ENCODE assay signal across 8 cellular contexts in the genomic region with DNA sequence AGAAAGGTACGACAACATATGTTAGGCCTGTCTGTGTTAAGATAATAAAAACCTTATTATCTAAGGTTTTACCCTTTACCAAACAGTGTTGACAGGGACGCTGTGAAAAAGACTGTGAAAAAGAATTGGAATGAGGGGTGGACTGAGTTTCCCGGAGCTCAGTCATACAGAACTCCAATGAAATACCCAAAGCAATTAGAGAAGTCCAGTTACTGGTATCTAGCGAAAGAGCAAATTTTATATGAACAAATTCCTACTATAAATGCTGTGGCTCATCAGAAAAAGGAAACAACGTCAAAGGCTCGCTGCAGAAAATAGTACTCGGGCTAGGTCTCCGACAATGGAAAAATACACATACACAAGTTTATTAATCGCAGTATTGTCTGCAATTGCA. TPM values are rescaled to one million over a fixed set of nuclear protein-coding genes. Genes with fewer than 3 reads are reported as not detected.
DNase-seq lines count a peak whose midpoint lies in the region; ATAC-seq, FAIRE-seq and TF ChIP-seq lines count a peak whose summit lies in the region.

No MANE protein-coding gene starts in this region.

- H3K4me3 Mint-ChIP-seq in astrocyte (ENCODE audit: unreplicated experiment) (peak overlapping the region; percentile 100), type B pancreatic cell (peak overlapping the region; percentile 98)

- no peak for DNase-seq in D721Med (ENCODE audit: insufficient read length, low spot score)
- DNase-seq in astrocyte (ENCODE audit: low read depth) = no peak
- DNase-seq in HepG2 (ENCODE audit: low spot score) = no peak
- no peak for DNase-seq in type B pancreatic cell (ENCODE audit: extremely low spot score, unreplicated experiment)
- no peak for DNase-seq in NCI-H446 treated with DMSO at 0.1 percent for 48 hours (lab: John Stamatoyannopoulos, UW)

- FAIRE-seq in D721Med (lab: Jason Lieb, UNC) (peak; percentile 38), astrocyte (lab: Jason Lieb, UNC) (no peak), HepG2 (lab: Jason Lieb, UNC) (no peak)

- peaks cover 44% of the 10 kb centered on the region for H3K79me2 ChIP-seq in astrocyte (ENCODE audit: insufficient read depth, low read length)
- H3K79me2 ChIP-seq in HepG2 (ENCODE audit: insufficient read depth, low read length) = peaks cover 34% of the 10 kb centered on the region

- no peaks in the 10 kb centered on the region for H3K36me3 ChIP-seq in astrocyte (ENCODE audit: insufficient read depth, low read length)
- peaks cover 0 to 3% of the 10 kb centered on the region in 2 experiments; a peak in 1 of 5 replicates for H3K36me3 ChIP-seq in HepG2 (replicated peaks in 1 of 2; ENCODE audit: control insufficient read depth in 1 of 2, insufficient read depth in 2 of 2, low read length in 2 of 2)

- peak overlapping the region; percentile 99 for H3K27ac ChIP-seq in astrocyte (ENCODE audit: low read depth, low read length)
- peak overlapping the region; percentile 94 for H3K27ac ChIP-seq in HepG2 (ENCODE audit: extremely low read length, insufficient read depth, low read length)

- intact Hi-C loops in HepG2 (cut with micrococcal nuclease; ENCODE audit: unreplicated experiment) = loop anchor here (1.0 to 5.0 kb wide), 4 partner anchors 19 to 195 kb away; a partner anchor contains a TSS

- peak overlapping the region; percentile 99 for H3K4me3 ChIP-seq in astrocyte (ENCODE audit: insufficient read depth, low read depth, low read length)
- H3K4me3 ChIP-seq in HepG2 (replicated peaks in 1 of 3; ENCODE audit: insufficient read depth in 1 of 3, low read depth in 2 of 3, low read length in 3 of 3) = peak overlapping the region; percentile 85 to 95 (median 85)

- TSS peak; percentile 84 for BruUV-seq in HepG2 (replicated peaks; lab: Mats Ljungman, UMichigan)

- TF ChIP-seq EP300 in HepG2 (IDR thresholded peaks at IDR 0.05; ENCODE audit: low read depth in 2 of 2, low read length in 2 of 2) (no peak; a peak in 1 of 4 replicates), HepG2 (CRISPR knock-in tag; IDR thresholded peaks at IDR 0.05; ENCODE audit: borderline replicate concordance) (no peak)

- ATAC-seq in HG03108 (IDR thresholded peaks at IDR 0.05; ENCODE audit: unreplicated experiment) (peak; percentile 12), HepG2 (peak; percentile 34), esophagus mucosa (no peak), HG03378 (IDR thresholded peaks at IDR 0.05; ENCODE audit: unreplicated experiment) (no peak)

- H3K4me1 ChIP-seq in astrocyte (ENCODE audit: insufficient read depth, low read length) = peaks cover 7% of the 10 kb centered on the region
- peaks cover 31% of the 10 kb centered on the region for H3K4me1 ChIP-seq in HepG2 (ENCODE audit: insufficient read depth, low read length)

- no peaks in the 10 kb centered on the region for H3K27me3 ChIP-seq in astrocyte (ENCODE audit: insufficient read depth, low read length)
- no peaks in the 10 kb centered on the region; a peak in 1 of 5 replicates for H3K27me3 ChIP-seq in HepG2 (ENCODE audit: control insufficient read depth in 1 of 2, insufficient read depth in 2 of 2, low read length in 2 of 2)

- H3K4me1 Mint-ChIP-seq in astrocyte (ENCODE audit: low read depth, unreplicated experiment) (peaks cover 17% of the 10 kb centered on the region), type B pancreatic cell (ENCODE audit: unreplicated experiment) (peaks cover 33% of the 10 kb centered on the region)

- H4K20me1 ChIP-seq in astrocyte (ENCODE audit: insufficient read depth, low read length) (peaks cover 21% of the 10 kb centered on the region), HepG2 (ENCODE audit: insufficient read depth, low read length) (no peaks in the 10 kb centered on the region)

- H2AFZ ChIP-seq in astrocyte (ENCODE audit: low read depth, low read length) (peak overlapping the region; percentile 93), HepG2 (ENCODE audit: low read length) (peak overlapping the region; percentile 97)

- in situ Hi-C loops in HepG2 (cut with HindIII; ENCODE audit: extremely low pct_ligation_motif_present, low pct_unique_long_range_greater_than_20kb) = no loop called here

- TF ChIP-seq RAD21 in HepG2 (CRISPR knock-in tag; IDR thresholded peaks at IDR 0.05) = no peak

- H3K36me3 Mint-ChIP-seq in astrocyte (ENCODE audit: low read depth, unreplicated experiment) (no peaks in the 10 kb centered on the region), type B pancreatic cell (no peaks in the 10 kb centered on the region)

- CTCF ChIA-PET in HepG2 (lab: Yijun Ruan, JAX; ENCODE audit: low intra/inter-chr PET ratio, low total read pairs) = interaction anchor here (0.8 to 1.0 kb wide), 2 partner anchors 18 to 69 kb away, joined by 3 read pairs; no protein-coding TSS in a partner anchor

- WGBS in HepG2 (ENCODE audit: low lambda C conversion rate) = 2% methylated on average over 9 of the region's 9 CpGs

- H3K9me3 ChIP-seq in astrocyte (ENCODE audit: insufficient read depth, low read depth, low read length) = no peaks in the 10 kb centered on the region
- no peaks in the 10 kb centered on the region for H3K9me3 ChIP-seq in HepG2 (ENCODE audit: low read length)

- POLR2A ChIA-PET in HepG2 (lab: Yijun Ruan, JAX) = interaction anchor here (1.6 to 2.6 kb wide), 5 partner anchors 18 to 606 kb away, joined by 4 to 9 read pairs (median 5); a partner anchor contains a TSS

- H3K27me3 Mint-ChIP-seq in astrocyte (ENCODE audit: low read depth, unreplicated experiment) (no peaks in the 10 kb centered on the region), type B pancreatic cell (no peaks in the 10 kb centered on the region)

- TF ChIP-seq CTCF in D721Med (IDR thresholded peaks at IDR 0.05; ENCODE audit: insufficient read depth, missing control alignments) (no peak), astrocyte (IDR thresholded peaks at IDR 0.05; ENCODE audit: insufficient read depth, low read depth, low read length) (no peak), HepG2 (CRISPR knock-in tag; IDR thresholded peaks at IDR 0.05) (no peak), type B pancreatic cell (conservative IDR thresholded peaks at IDR 0.05) (no peak)

- H3K9ac ChIP-seq in astrocyte (ENCODE audit: low read length) (peak overlapping the region; percentile 99), HepG2 (ENCODE audit: insufficient read depth, low read depth, low read length) (peak overlapping the region; percentile 90)

- H3K4me2 ChIP-seq in astrocyte (ENCODE audit: low read length) (peak overlapping the region; percentile 97), HepG2 (ENCODE audit: low read depth, low read length) (peak overlapping the region; percentile 78)

- H3K27ac Mint-ChIP-seq in astrocyte (ENCODE audit: unreplicated experiment) (peak overlapping the region; percentile 100), type B pancreatic cell (peak overlapping the region; percentile 99)

- no peaks in the 10 kb centered on the region for H3K9me3 Mint-ChIP-seq in astrocyte (ENCODE audit: unreplicated experiment)
- H3K9me3 Mint-ChIP-seq in type B pancreatic cell = no peaks in the 10 kb centered on the region

- no peak for TF ChIP-seq POLR2A in HepG2 (IDR thresholded peaks at IDR 0.05; ENCODE audit: insufficient read depth in 1 of 2, low read depth in 2 of 2, low read length in 2 of 2)

RNA-seq across cellular contexts. Expression of a gene that starts 0.7 kb away (rescaled TPM):
- total RNA-seq in astrocyte = 16.2 and 18.7 TPM in 2 replicates
- total RNA-seq in HepG2 (2016; rRNA removed; fragmentation: Illumina TruSeq; extraction: Trizol) = 17.1 and 26.2 TPM in 2 replicates
- 1.6 and 1.9 TPM in 2 replicates for total RNA-seq in HepG2 (2016; cell fraction: cytosol; rRNA removed; fragmentation: Illumina TruSeq; extraction: Trizol; ENCODE audit: low read depth)
- total RNA-seq in HepG2 (2016; cell fraction: insoluble cytoplasmic fraction; rRNA removed; fragmentation: Illumina TruSeq; extraction: Trizol) = 17.2 and 24.7 TPM in 2 replicates
- 6.4 and 7.5 TPM in 2 replicates for total RNA-seq in HepG2 (2016; cell fraction: membrane; rRNA removed; fragmentation: Illumina TruSeq; extraction: Trizol)
- 10.1 and 10.3 TPM in 2 replicates for total RNA-seq in HepG2 (2016; cell fraction: nucleus; rRNA removed; fragmentation: Illumina TruSeq; extraction: Trizol)
- polyA plus RNA-seq in HepG2 (2011; rRNA removed) = 5.2 and 6.6 TPM in 2 replicates
- polyA plus RNA-seq in HepG2 (2011; cell fraction: cytosol; rRNA removed) = 3.7 and 5.8 TPM in 2 replicates
- polyA plus RNA-seq in HepG2 (2011; cell fraction: nucleus; rRNA removed) = 1.4 and 1.8 TPM in 2 replicates
- polyA plus RNA-seq in HepG2 (2012) = 5.8 and 6.2 TPM in 2 replicates
- 0.75 and 0.76 TPM in 2 replicates for polyA plus RNA-seq in HepG2 (2016; cell fraction: cytosol; fragmentation: Illumina TruSeq; extraction: Trizol; ENCODE audit: low read depth)
- 14.3 and 15.3 TPM in 2 replicates for polyA plus RNA-seq in HepG2 (2016; cell fraction: insoluble cytoplasmic fraction; fragmentation: Illumina TruSeq; extraction: Trizol; ENCODE audit: low read depth)
- polyA plus RNA-seq in HepG2 (2016; cell fraction: membrane; fragmentation: Illumina TruSeq; extraction: Trizol; ENCODE audit: low read depth) = 1.9 and 2.2 TPM in 2 replicates
- 9.4 and 10.1 TPM in 2 replicates for polyA plus RNA-seq in HepG2 (2016; cell fraction: nucleus; fragmentation: Illumina TruSeq; extraction: Trizol; ENCODE audit: insufficient read depth, low read depth)
- 8.1 and 27.8 TPM in 2 replicates for polyA minus RNA-seq in HepG2 (2011; rRNA and poly(A)+ RNA removed; ENCODE audit: low replicate concordance)
- polyA minus RNA-seq in HepG2 (2011; cell fraction: cytosol; rRNA and poly(A)+ RNA removed) = 9.4 and 10.2 TPM in 2 replicates
- polyA minus RNA-seq in HepG2 (2011; cell fraction: nucleus; rRNA and poly(A)+ RNA removed) = 7.9 and 9.2 TPM in 2 replicates
- 16.5 and 21.4 TPM in 2 replicates for total RNA-seq in type B pancreatic cell (ENCODE audit: low replicate concordance)
- total RNA-seq in esophagus mucosa = 6.9 TPM

RNA-seq across cellular contexts. Expression of a gene that starts 38.2 kb away (rescaled TPM):
- 4.8 and 4.9 TPM in 2 replicates for total RNA-seq in astrocyte
- total RNA-seq in HepG2 (2016; rRNA removed; fragmentation: Illumina TruSeq; extraction: Trizol) = 1.1 and 1.9 TPM in 2 replicates
- 0.30 TPM in 1 of 2 replicates, not detected in the other for total RNA-seq in HepG2 (2016; cell fraction: cytosol; rRNA removed; fragmentation: Illumina TruSeq; extraction: Trizol; ENCODE audit: low read depth)
- total RNA-seq in HepG2 (2016; cell fraction: insoluble cytoplasmic fraction; rRNA removed; fragmentation: Illumina TruSeq; extraction: Trizol) = 1.5 and 2.0 TPM in 2 replicates
- total RNA-seq in HepG2 (2016; cell fraction: membrane; rRNA removed; fragmentation: Illumina TruSeq; extraction: Trizol) = 0.56 and 0.72 TPM in 2 replicates
- total RNA-seq in HepG2 (2016; cell fraction: nucleus; rRNA removed; fragmentation: Illumina TruSeq; extraction: Trizol) = 1.6 and 1.8 TPM in 2 replicates
- 1.1 and 1.3 TPM in 2 replicates for polyA plus RNA-seq in HepG2 (2011; rRNA removed)
- polyA plus RNA-seq in HepG2 (2011; cell fraction: cytosol; rRNA removed) = 0.79 and 1.5 TPM in 2 replicates
- polyA plus RNA-seq in HepG2 (2011; cell fraction: nucleus; rRNA removed) = 0.96 and 1.2 TPM in 2 replicates
- polyA plus RNA-seq in HepG2 (2012) = 0.86 and 2.4 TPM in 2 replicates
- 0.16 and 0.29 TPM in 2 replicates for polyA plus RNA-seq in HepG2 (2016; cell fraction: cytosol; fragmentation: Illumina TruSeq; extraction: Trizol; ENCODE audit: low read depth)
- 1.5 and 1.7 TPM in 2 replicates for polyA plus RNA-seq in HepG2 (2016; cell fraction: insoluble cytoplasmic fraction; fragmentation: Illumina TruSeq; extraction: Trizol; ENCODE audit: low read depth)
- 0.36 and 0.65 TPM in 2 replicates for polyA plus RNA-seq in HepG2 (2016; cell fraction: membrane; fragmentation: Illumina TruSeq; extraction: Trizol; ENCODE audit: low read depth)
- polyA plus RNA-seq in HepG2 (2016; cell fraction: nucleus; fragmentation: Illumina TruSeq; extraction: Trizol; ENCODE audit: insufficient read depth, low read depth) = 1.5 and 2.9 TPM in 2 replicates
- polyA minus RNA-seq in HepG2 (2011; rRNA and poly(A)+ RNA removed; ENCODE audit: low replicate concordance) = 3.0 and 5.1 TPM in 2 replicates
- polyA minus RNA-seq in HepG2 (2011; cell fraction: cytosol; rRNA and poly(A)+ RNA removed) = 1.1 and 1.5 TPM in 2 replicates
- 5.2 and 6.3 TPM in 2 replicates for polyA minus RNA-seq in HepG2 (2011; cell fraction: nucleus; rRNA and poly(A)+ RNA removed)
- total RNA-seq in type B pancreatic cell (ENCODE audit: low replicate concordance) = 3.3 and 5.8 TPM in 2 replicates
- 1.3 TPM for total RNA-seq in esophagus mucosa

Comparison
In these comparisons a context has a peak if more than half of its experiments do, and no peak if none do; other contexts are left out.
1. ATAC-seq: peak in HG03108 (single experiment) and HepG2 (single experiment); none in esophagus mucosa (single experiment) and HG03378 (single experiment).